Comparison of ENCODE assay signal across 2 cellular contexts in genomic region chr1:230124187-230125128, GRCh38.
A peak's percentile ranks its signal among the peaks of the same experiment; 100 is the strongest.
TF ChIP-seq lines count a peak whose summit lies in the region.

No MANE protein-coding gene starts in this region.

TF ChIP-seq in GM23338, 12 proteins besides CTCF, POLR2A, EP300 and RAD21:
- TF ChIP-seq ZNF462 (CRISPR knock-in tag; IDR thresholded peaks at IDR 0.05) (no peak), EZH2 (IDR thresholded peaks at IDR 0.05; ENCODE audit: low read depth, unreplicated experiment) (no peak), ZNF331 (CRISPR knock-in tag; IDR thresholded peaks at IDR 0.05; ENCODE audit: low read depth) (no peak), JUNB (IDR thresholded peaks at IDR 0.05; ENCODE audit: unreplicated experiment) (no peak), CREB1 (CRISPR knock-in tag; IDR thresholded peaks at IDR 0.05; ENCODE audit: low read depth) (no peak), REST (IDR thresholded peaks at IDR 0.05; ENCODE audit: unreplicated experiment) (no peak), POLR2AphosphoS5 (IDR thresholded peaks at IDR 0.05; ENCODE audit: low read depth) (no peak), ZNF114 (CRISPR knock-in tag; IDR thresholded peaks at IDR 0.05) (no peak), ETS1 (IDR thresholded peaks at IDR 0.05) (no peak), STAT1 (IDR thresholded peaks at IDR 0.05; ENCODE audit: unreplicated experiment) (no peak), NANOG (IDR thresholded peaks at IDR 0.05; ENCODE audit: borderline replicate concordance) (no peak), EZH2phosphoT487 (IDR thresholded peaks at IDR 0.05; ENCODE audit: unreplicated experiment) (no peak)

TF ChIP-seq in HepG2, 621 proteins besides CTCF, POLR2A, EP300 and RAD21:
- TF ChIP-seq SIN3A (IDR thresholded peaks at IDR 0.05; ENCODE audit: borderline replicate concordance, low read depth, low read length), result no peak
- TF ChIP-seq TBX3 (IDR thresholded peaks at IDR 0.05; ENCODE audit: borderline replicate concordance), result no peak
- no peak for TF ChIP-seq KLF11 (CRISPR knock-in tag; IDR thresholded peaks at IDR 0.05)
- TF ChIP-seq YY1 (IDR thresholded peaks at IDR 0.05; ENCODE audit: insufficient read depth, insufficient replicate concordance, low read depth, low read length), result no peak
- no peak for TF ChIP-seq NCOA2 (CRISPR knock-in tag; IDR thresholded peaks at IDR 0.05)
- no peak for TF ChIP-seq JUND (CRISPR knock-in tag; IDR thresholded peaks at IDR 0.05)
- no peak for TF ChIP-seq SOX6 (IDR thresholded peaks at IDR 0.05)
- TF ChIP-seq SOX6 (CRISPR knock-in tag; IDR thresholded peaks at IDR 0.05), result 0 out of 2 replicates have a peak, but pooled peaks have one; percentile 28
- no peak for TF ChIP-seq ZNF17 (CRISPR knock-in tag; IDR thresholded peaks at IDR 0.05)
- TF ChIP-seq CEBPB (IDR thresholded peaks at IDR 0.05; ENCODE audit: borderline replicate concordance, low read depth, low read length), result peak; percentile 78
- 0 out of 2 replicates have a peak, but pooled peaks have one; percentile 46 for TF ChIP-seq NCOR1 (IDR thresholded peaks at IDR 0.05; ENCODE audit: borderline replicate concordance, low read length)
- TF ChIP-seq HNF4A (CRISPR knock-in tag; IDR thresholded peaks at IDR 0.05), result peak; percentile 7; the same call in 1 of the 2 replicates
- TF ChIP-seq ZNF30 (CRISPR knock-in tag; IDR thresholded peaks at IDR 0.05), result no peak
- TF ChIP-seq PPARG (CRISPR knock-in tag; conservative IDR thresholded peaks at IDR 0.05), result no peak
- no peak for TF ChIP-seq NBN (conservative IDR thresholded peaks at IDR 0.05)
- no peak for TF ChIP-seq ZBTB34 (CRISPR knock-in tag; IDR thresholded peaks at IDR 0.05)
- TF ChIP-seq PBX2 (CRISPR knock-in tag; IDR thresholded peaks at IDR 0.05), result peak; percentile 40
- TF ChIP-seq ZFP82 (CRISPR knock-in tag; IDR thresholded peaks at IDR 0.05; ENCODE audit: borderline replicate concordance), result no peak
- peak; percentile 65; the same call in 1 of the 2 replicates for TF ChIP-seq ZBTB33 (CRISPR knock-in tag; IDR thresholded peaks at IDR 0.05)
- TF ChIP-seq ZNF317 (CRISPR knock-in tag; IDR thresholded peaks at IDR 0.05), result peak; percentile 95; the same call in 1 of the 2 replicates
- no peak for TF ChIP-seq SNAI1 (CRISPR knock-in tag; IDR thresholded peaks at IDR 0.05; ENCODE audit: borderline replicate concordance)
- TF ChIP-seq RARA (CRISPR knock-in tag; IDR thresholded peaks at IDR 0.05), result peak; percentile 4; the same call in 1 of the 2 replicates
- 0 out of 2 replicates have a peak, but pooled peaks have one; percentile 1 for TF ChIP-seq HMG20A (CRISPR knock-in tag; IDR thresholded peaks at IDR 0.05; ENCODE audit: borderline replicate concordance)
- TF ChIP-seq TP53 (CRISPR knock-in tag; conservative IDR thresholded peaks at IDR 0.05), result no peak
